2 cellular contexts compared by ENCODE assay signal in genomic region chr1:22829001-22829989, GRCh38.
TF ChIP-seq lines count a peak whose summit lies in the region.

No MANE protein-coding gene starts in this region.

TF ChIP-seq in SK-N-SH, 30 proteins besides CTCF, POLR2A, EP300 and RAD21:
- TF ChIP-seq, protein P1, sequence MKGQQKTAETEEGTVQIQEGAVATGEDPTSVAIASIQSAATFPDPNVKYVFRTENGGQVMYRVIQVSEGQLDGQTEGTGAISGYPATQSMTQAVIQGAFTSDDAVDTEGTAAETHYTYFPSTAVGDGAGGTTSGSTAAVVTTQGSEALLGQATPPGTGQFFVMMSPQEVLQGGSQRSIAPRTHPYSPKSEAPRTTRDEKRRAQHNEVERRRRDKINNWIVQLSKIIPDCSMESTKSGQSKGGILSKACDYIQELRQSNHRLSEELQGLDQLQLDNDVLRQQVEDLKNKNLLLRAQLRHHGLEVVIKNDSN (IDR thresholded peaks at IDR 0.05; ENCODE audit: borderline replicate concordance, low read depth) = peak; percentile 39; the same call in 1 of the 2 replicates
- no peak for TF ChIP-seq SIN3A (IDR thresholded peaks at IDR 0.05; ENCODE audit: borderline replicate concordance, low read depth, low read length)

TF ChIP-seq in SK-N-SH treated with all-trans-retinoic acid at 6 μM for 48 hours, 23 proteins besides CTCF, POLR2A, EP300 and RAD21 (continued from another document):
- TF ChIP-seq TSHZ2 (CRISPR knock-in tag; IDR thresholded peaks at IDR 0.05) = no peak
- no peak for TF ChIP-seq ZNF565 (CRISPR knock-in tag; conservative IDR thresholded peaks at IDR 0.05; ENCODE audit: low read depth)
- TF ChIP-seq, protein P2, sequence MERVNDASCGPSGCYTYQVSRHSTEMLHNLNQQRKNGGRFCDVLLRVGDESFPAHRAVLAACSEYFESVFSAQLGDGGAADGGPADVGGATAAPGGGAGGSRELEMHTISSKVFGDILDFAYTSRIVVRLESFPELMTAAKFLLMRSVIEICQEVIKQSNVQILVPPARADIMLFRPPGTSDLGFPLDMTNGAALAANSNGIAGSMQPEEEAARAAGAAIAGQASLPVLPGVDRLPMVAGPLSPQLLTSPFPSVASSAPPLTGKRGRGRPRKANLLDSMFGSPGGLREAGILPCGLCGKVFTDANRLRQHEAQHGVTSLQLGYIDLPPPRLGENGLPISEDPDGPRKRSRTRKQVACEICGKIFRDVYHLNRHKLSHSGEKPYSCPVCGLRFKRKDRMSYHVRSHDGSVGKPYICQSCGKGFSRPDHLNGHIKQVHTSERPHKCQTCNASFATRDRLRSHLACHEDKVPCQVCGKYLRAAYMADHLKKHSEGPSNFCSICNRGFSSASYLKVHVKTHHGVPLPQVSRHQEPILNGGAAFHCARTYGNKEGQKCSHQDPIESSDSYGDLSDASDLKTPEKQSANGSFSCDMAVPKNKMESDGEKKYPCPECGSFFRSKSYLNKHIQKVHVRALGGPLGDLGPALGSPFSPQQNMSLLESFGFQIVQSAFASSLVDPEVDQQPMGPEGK (CRISPR knock-in tag; IDR thresholded peaks at IDR 0.05; ENCODE audit: borderline replicate concordance) = no peak
- no peak for TF ChIP-seq ZFP3 (CRISPR knock-in tag; IDR thresholded peaks at IDR 0.05)
- TF ChIP-seq ESRRG (CRISPR knock-in tag; IDR thresholded peaks at IDR 0.05) = no peak
- no peak for TF ChIP-seq ISL1 (CRISPR knock-in tag; IDR thresholded peaks at IDR 0.05)
- TF ChIP-seq ZNF8 (CRISPR knock-in tag; IDR thresholded peaks at IDR 0.05) = no peak
- no peak for TF ChIP-seq ZC3H10 (CRISPR knock-in tag; IDR thresholded peaks at IDR 0.05)
- no peak for TF ChIP-seq PPARA (CRISPR knock-in tag; IDR thresholded peaks at IDR 0.05; ENCODE audit: borderline replicate concordance)
- no peak for TF ChIP-seq ZFP30 (CRISPR knock-in tag; IDR thresholded peaks at IDR 0.05)
- TF ChIP-seq ARNTL (CRISPR knock-in tag; IDR thresholded peaks at IDR 0.05; ENCODE audit: borderline replicate concordance, low read depth) = no peak
- TF ChIP-seq CSDC2 (CRISPR knock-in tag; IDR thresholded peaks at IDR 0.05) = no peak
- TF ChIP-seq, protein P3, sequence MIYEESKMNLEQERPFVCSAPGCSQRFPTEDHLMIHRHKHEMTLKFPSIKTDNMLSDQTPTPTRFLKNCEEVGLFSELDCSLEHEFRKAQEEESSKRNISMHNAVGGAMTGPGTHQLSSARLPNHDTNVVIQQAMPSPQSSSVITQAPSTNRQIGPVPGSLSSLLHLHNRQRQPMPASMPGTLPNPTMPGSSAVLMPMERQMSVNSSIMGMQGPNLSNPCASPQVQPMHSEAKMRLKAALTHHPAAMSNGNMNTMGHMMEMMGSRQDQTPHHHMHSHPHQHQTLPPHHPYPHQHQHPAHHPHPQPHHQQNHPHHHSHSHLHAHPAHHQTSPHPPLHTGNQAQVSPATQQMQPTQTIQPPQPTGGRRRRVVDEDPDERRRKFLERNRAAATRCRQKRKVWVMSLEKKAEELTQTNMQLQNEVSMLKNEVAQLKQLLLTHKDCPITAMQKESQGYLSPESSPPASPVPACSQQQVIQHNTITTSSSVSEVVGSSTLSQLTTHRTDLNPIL (CRISPR knock-in tag; IDR thresholded peaks at IDR 0.05; ENCODE audit: low read depth) = no peak
- TF ChIP-seq TCF4 (CRISPR knock-in tag; IDR thresholded peaks at IDR 0.05; ENCODE audit: borderline replicate concordance) = no peak
- no peak for TF ChIP-seq POU6F1 (CRISPR knock-in tag; IDR thresholded peaks at IDR 0.05; ENCODE audit: borderline replicate concordance, low read depth)
- TF ChIP-seq RARB (CRISPR knock-in tag; IDR thresholded peaks at IDR 0.05) = no peak
- TF ChIP-seq SNAI2 (CRISPR knock-in tag; IDR thresholded peaks at IDR 0.05) = no peak
- no peak for TF ChIP-seq CSRNP3 (CRISPR knock-in tag; IDR thresholded peaks at IDR 0.05)
- no peak for TF ChIP-seq BACH2 (CRISPR knock-in tag; IDR thresholded peaks at IDR 0.05; ENCODE audit: borderline replicate concordance)
TF ChIP-seq in SK-N-SH treated with all-trans-retinoic acid at 6 μM for 48 hours: peak in this region for 0.
